ENCODE assay signal across 28 cellular contexts in the genomic region with DNA sequence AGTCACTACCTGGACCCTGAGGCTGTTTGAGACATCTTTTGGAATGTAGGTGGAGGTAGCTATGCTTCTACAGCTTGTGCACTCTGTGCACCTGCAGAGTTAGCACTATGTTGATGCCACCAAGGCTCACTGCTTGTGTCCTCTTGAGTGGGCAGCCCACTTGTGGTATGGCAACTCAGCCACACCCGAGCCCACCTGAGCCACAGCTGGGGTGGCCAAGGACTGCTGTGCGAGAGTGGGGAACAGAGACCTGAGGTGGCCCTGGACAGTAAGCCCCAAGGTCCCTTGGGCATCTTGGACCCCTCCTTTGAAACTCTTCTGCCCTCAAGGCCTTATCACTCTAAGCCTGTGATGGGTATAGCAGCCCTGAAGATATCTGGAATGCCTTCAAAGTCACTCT. TPM values are rescaled to one million over a fixed set of nuclear protein-coding genes. Genes with fewer than 3 reads are reported as not detected.
"Had no signal": no experiment of that assay in that cellular context is flagged by ENCODE, and none has a peak within 500 bp of the region (broad histone marks: within the 10 kb centered on the region; RNA-seq: fewer than 3 reads in every experiment).

No MANE protein-coding gene starts in this region.

- DNase-seq: heart right ventricle; islet precursor cell; left ventricle myocardium inferior; mesendoderm; midbrain; mucosa of descending colon; naive thymus-derived CD4-positive, alpha-beta T cell; occipital lobe; ovary; retina; right cardiac atrium; sigmoid colon; small intestine; spleen; stimulated activated CD4-positive, alpha-beta T cell treated with anti-CD3 and anti-CD28 coated beads, Interleukin-4, amount 100 ng/mL, for 24 hours; stimulated activated naive CD4-positive, alpha-beta T cell treated with Interleukin-2 at 50 U/mL for 16 hours; stimulated activated naive CD8-positive, alpha-beta T cell treated with anti-CD3 and anti-CD28 coated beads, Interleukin-15, amount 100 ng/mL, for 72 hours; testis; thyroid gland; transverse colon; upper lobe of left lung had no signal

- H3K9me3 ChIP-seq: heart right ventricle, left ventricle myocardium inferior, mucosa of descending colon, neutrophil, ovary, prostate gland, sigmoid colon, spleen, testis, thyroid gland, transverse colon, upper lobe of left lung, vagina had no signal

- H3K4me3 ChIP-seq: heart right ventricle, hepatocyte, left ventricle myocardium inferior, lung, mucosa of descending colon, ovary, prostate gland, sigmoid colon, spleen, testis, thyroid gland, transverse colon, upper lobe of left lung, vagina had no signal

- H3K36me3 Mint-ChIP-seq: naive thymus-derived CD4-positive, alpha-beta T cell; natural killer cell treated with Interleukin-12 subunit alpha and Interleukin-12 subunit beta and Interleukin-15 and Interleukin-18, amount 100 ng/mL, for 72 hours; stimulated activated memory B cell treated with anti-CD40 and anti-IgM and Interleukin-4, amounts not matched to agents 10 μg/mL and 1 μg/mL and 100 μg/mL, for 72 hours had no signal

- H3K27ac ChIP-seq: heart right ventricle, hepatocyte, left ventricle myocardium inferior, neutrophil, ovary, prostate gland, sigmoid colon, spleen, testis, thyroid gland, transverse colon, upper lobe of left lung, vagina had no signal

- H3K36me3 ChIP-seq: heart right ventricle, left ventricle myocardium inferior, neutrophil, ovary, prostate gland, sigmoid colon, spleen, thyroid gland, transverse colon, upper lobe of left lung, vagina had no signal

- H3K9me3 Mint-ChIP-seq: natural killer cell treated with Interleukin-12 subunit alpha and Interleukin-12 subunit beta and Interleukin-15 and Interleukin-18, amount 100 ng/mL, for 72 hours; stimulated activated memory B cell treated with anti-CD40 and anti-IgM and Interleukin-4, amounts not matched to agents 10 μg/mL and 1 μg/mL and 100 μg/mL, for 72 hours; stimulated activated naive CD8-positive, alpha-beta T cell treated with anti-CD3 and anti-CD28 coated beads, Interleukin-15, amount 100 ng/mL, for 72 hours had no signal

- H3K4me3 Mint-ChIP-seq: naive thymus-derived CD4-positive, alpha-beta T cell; natural killer cell treated with Interleukin-12 subunit alpha and Interleukin-12 subunit beta and Interleukin-15 and Interleukin-18, amount 100 ng/mL, for 72 hours; stimulated activated memory B cell treated with anti-CD40 and anti-IgM and Interleukin-4, amounts not matched to agents 10 μg/mL and 1 μg/mL and 100 μg/mL, for 72 hours; stimulated activated naive CD8-positive, alpha-beta T cell treated with anti-CD3 and anti-CD28 coated beads, Interleukin-15, amount 100 ng/mL, for 72 hours had no signal

- H3K4me1 ChIP-seq: left ventricle myocardium inferior, prostate gland, sigmoid colon, spleen, testis, thyroid gland, transverse colon, upper lobe of left lung, vagina had no signal

- H3K27me3 ChIP-seq: neutrophil, ovary, sigmoid colon, spleen, testis, thyroid gland, upper lobe of left lung, vagina had no signal

- H3K27ac Mint-ChIP-seq: natural killer cell treated with Interleukin-12 subunit alpha and Interleukin-12 subunit beta and Interleukin-15 and Interleukin-18, amount 100 ng/mL, for 72 hours; stimulated activated memory B cell treated with anti-CD40 and anti-IgM and Interleukin-4, amounts not matched to agents 10 μg/mL and 1 μg/mL and 100 μg/mL, for 72 hours had no signal

- ATAC-seq: heart right ventricle; mucosa of descending colon; naive thymus-derived CD4-positive, alpha-beta T cell; natural killer cell treated with Interleukin-12 subunit alpha and Interleukin-12 subunit beta and Interleukin-15 and Interleukin-18, amount 100 ng/mL, for 72 hours; stimulated activated memory B cell treated with anti-CD40 and anti-IgM and Interleukin-4, amounts not matched to agents 10 μg/mL and 1 μg/mL and 100 μg/mL, for 72 hours; stimulated activated naive CD8-positive, alpha-beta T cell treated with anti-CD3 and anti-CD28 coated beads, Interleukin-15, amount 100 ng/mL, for 72 hours had no signal

RNA-seq across cellular contexts. Expression of gene MYO1G, which starts 25.7 kb away (rescaled TPM):
- polyA plus RNA-seq: hepatocyte had no signal
